1 cellular context compared by ENCODE assay signal in the genomic region with DNA sequence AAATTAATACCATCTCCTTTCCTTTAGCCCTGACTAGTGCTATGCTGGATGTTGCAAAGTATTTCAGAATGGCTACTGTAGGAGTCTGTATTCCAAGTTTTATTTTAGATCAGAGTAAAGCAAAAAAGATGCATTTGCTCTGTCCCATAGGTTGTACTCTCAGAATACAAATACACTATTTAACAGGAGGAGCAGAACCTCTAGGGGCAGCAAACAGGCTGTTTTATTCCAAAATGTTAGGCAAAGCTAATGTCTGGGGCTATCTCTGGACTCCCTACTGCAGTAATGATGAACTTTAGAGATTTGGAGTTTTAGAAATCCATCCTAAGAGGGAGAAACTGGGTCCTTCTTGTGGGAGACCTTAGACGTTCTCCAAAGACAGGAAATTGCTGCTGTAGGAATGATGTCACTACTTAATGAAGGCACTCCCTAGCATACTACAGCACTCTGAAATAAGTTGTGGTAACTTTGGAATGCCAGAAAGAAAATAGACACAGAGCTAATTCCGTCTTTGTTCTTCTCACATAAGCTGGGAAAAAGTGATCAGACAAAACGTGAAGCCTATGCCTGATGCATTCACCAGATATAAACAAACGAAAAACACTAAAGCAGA.
TF ChIP-seq lines count a peak whose summit lies in the region.

No MANE protein-coding gene starts in this region.

TF ChIP-seq in WTC11, 78 proteins besides CTCF, POLR2A, EP300 and RAD21 (continued from another document):
- TF ChIP-seq, protein P1, sequence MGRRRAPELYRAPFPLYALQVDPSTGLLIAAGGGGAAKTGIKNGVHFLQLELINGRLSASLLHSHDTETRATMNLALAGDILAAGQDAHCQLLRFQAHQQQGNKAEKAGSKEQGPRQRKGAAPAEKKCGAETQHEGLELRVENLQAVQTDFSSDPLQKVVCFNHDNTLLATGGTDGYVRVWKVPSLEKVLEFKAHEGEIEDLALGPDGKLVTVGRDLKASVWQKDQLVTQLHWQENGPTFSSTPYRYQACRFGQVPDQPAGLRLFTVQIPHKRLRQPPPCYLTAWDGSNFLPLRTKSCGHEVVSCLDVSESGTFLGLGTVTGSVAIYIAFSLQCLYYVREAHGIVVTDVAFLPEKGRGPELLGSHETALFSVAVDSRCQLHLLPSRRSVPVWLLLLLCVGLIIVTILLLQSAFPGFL (CRISPR knock-in tag; IDR thresholded peaks at IDR 0.05; ENCODE audit: borderline replicate concordance), result no peak
- TF ChIP-seq OVOL2 (CRISPR knock-in tag; IDR thresholded peaks at IDR 0.05; ENCODE audit: borderline replicate concordance) (no peak), GTF2I (CRISPR knock-in tag; conservative IDR thresholded peaks at IDR 0.05) (no peak), ZNF423 (CRISPR knock-in tag; IDR thresholded peaks at IDR 0.05) (no peak)
TF ChIP-seq in WTC11: peak in this region for 0.
